In the genomic region with DNA sequence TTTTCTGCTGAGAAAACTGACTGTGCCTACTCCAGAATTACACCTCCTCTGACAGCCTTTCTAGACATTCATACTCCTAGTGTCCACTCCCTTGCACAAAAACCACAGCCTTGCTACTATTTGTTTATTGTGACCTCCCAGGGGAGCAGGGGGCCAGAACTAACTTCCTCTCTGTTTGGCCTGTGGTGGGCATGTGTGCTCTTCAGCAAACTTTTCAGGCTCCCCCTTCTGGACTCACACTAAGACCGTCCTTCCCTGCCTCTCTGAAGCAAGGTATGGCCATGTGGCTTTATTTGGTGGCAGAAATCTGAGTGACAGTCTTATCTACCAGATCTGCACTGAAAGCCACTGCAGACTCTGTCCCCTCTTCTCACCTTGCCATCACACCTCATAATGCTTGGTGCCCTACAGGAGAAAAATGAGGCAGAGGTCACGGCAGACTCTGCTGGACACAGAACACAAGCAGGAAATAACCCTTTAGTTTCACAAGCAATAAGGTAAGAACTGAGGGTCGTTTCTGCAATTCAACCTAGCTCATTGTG, we compare ENCODE assay signal across 1 cellular context.
TF ChIP-seq lines count a peak whose summit lies in the region.

No MANE protein-coding gene starts in this region.

TF ChIP-seq in H1, 55 proteins besides CTCF, POLR2A, EP300 and RAD21:
- TF ChIP-seq, protein P1, sequence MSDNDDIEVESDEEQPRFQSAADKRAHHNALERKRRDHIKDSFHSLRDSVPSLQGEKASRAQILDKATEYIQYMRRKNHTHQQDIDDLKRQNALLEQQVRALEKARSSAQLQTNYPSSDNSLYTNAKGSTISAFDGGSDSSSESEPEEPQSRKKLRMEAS (IDR thresholded peaks at IDR 0.05), result peak; percentile 14; the same call in 1 of the 2 replicates
- TF ChIP-seq, protein P2, sequence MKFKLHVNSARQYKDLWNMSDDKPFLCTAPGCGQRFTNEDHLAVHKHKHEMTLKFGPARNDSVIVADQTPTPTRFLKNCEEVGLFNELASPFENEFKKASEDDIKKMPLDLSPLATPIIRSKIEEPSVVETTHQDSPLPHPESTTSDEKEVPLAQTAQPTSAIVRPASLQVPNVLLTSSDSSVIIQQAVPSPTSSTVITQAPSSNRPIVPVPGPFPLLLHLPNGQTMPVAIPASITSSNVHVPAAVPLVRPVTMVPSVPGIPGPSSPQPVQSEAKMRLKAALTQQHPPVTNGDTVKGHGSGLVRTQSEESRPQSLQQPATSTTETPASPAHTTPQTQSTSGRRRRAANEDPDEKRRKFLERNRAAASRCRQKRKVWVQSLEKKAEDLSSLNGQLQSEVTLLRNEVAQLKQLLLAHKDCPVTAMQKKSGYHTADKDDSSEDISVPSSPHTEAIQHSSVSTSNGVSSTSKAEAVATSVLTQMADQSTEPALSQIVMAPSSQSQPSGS (IDR thresholded peaks at IDR 0.05; ENCODE audit: low read length), result no peak
- TF ChIP-seq RFX5 (IDR thresholded peaks at IDR 0.05; ENCODE audit: borderline replicate concordance, low read depth, low read length) (no peak), SRF (IDR thresholded peaks at IDR 0.05; ENCODE audit: low read depth, low read length) (no peak)
